ENCODE assay signal across 17 cellular contexts in genomic region chr10:45144666-45145065, GRCh38.
A peak's percentile ranks its signal among the peaks of the same experiment; 100 is the strongest.
DNase-seq lines count a peak whose midpoint lies in the region; TF ChIP-seq lines count a peak whose summit lies in the region.
"Had no signal": no experiment of that assay in that cellular context is flagged by ENCODE, and none has a peak within 500 bp of the region (broad histone marks: within the 10 kb centered on the region; RNA-seq: fewer than 3 reads in every experiment).

No MANE protein-coding gene starts in this region.

- TF ChIP-seq EP300 in sigmoid colon (IDR thresholded peaks at IDR 0.05) = no peak

- H3K4me3 ChIP-seq in sigmoid colon = no peak overlapping the region
- H3K4me3 ChIP-seq: BLaER1, GM12878 had no signal

- no peak overlapping the region for H3K4me3 Mint-ChIP-seq in osteocyte (ENCODE audit: unreplicated experiment)
- H3K4me3 Mint-ChIP-seq: CD8-positive, alpha-beta T cell had no signal

- H3K4me1 Mint-ChIP-seq in osteocyte (ENCODE audit: unreplicated experiment) = no peaks in the 10 kb centered on the region

- peaks cover 11% of the 10 kb centered on the region for H3K27me3 Mint-ChIP-seq in osteocyte (ENCODE audit: unreplicated experiment)

- H3K27ac ChIP-seq in sigmoid colon = no peak overlapping the region
- H3K27ac ChIP-seq: BLaER1 had no signal

- WGBS in sigmoid colon, 2 donors = 84 to 87% methylated on average over 3 of the region's 3 CpGs

- H3K4me1 ChIP-seq in sigmoid colon = no peaks in the 10 kb centered on the region
- H3K4me1 ChIP-seq: BLaER1 had no signal

- no peak overlapping the region for H3K27ac Mint-ChIP-seq in osteocyte (ENCODE audit: unreplicated experiment)
- H3K27ac Mint-ChIP-seq: CD8-positive, alpha-beta T cell had no signal

- no peak for TF ChIP-seq POLR2A in sigmoid colon (IDR thresholded peaks at IDR 0.05)

- DNase-seq in NOMO-1 treated with DMSO at 0.1 percent for 48 hours (lab: John Stamatoyannopoulos, UW; ENCODE audit: unreplicated experiment) (peak; percentile 3), NOMO-1 treated with dmso at 0.1 percent for 144 hours (lab: John Stamatoyannopoulos, UW; ENCODE audit: unreplicated experiment) (no peak), OCI-M1 (lab: John Stamatoyannopoulos, UW) (peak; percentile 26), amniotic epithelial cell (ENCODE audit: low read depth) (peak; percentile 11), iris pigment epithelial cell (ENCODE audit: low read depth) (peak; percentile 60), sigmoid colon (no peak), NCI-H69 (lab: John Stamatoyannopoulos, UW) (no peak), osteocyte (ENCODE audit: extremely low spot score, unreplicated experiment) (no peak)
- DNase-seq: 8988T; Calu3; CD8-positive, alpha-beta T cell; DMS79 treated with DMSO at 0.1 percent for 48 hours; GOT3; H7 had no signal

- H3K36me3 ChIP-seq in sigmoid colon = no peaks in the 10 kb centered on the region
- H3K36me3 ChIP-seq: BLaER1 had no signal

- H3K9me3 ChIP-seq in sigmoid colon = no peaks in the 10 kb centered on the region
- H3K9me3 ChIP-seq: BLaER1 had no signal

- TF ChIP-seq CTCF in sigmoid colon (IDR thresholded peaks at IDR 0.05) (no peak), osteocyte (IDR thresholded peaks at IDR 0.05) (no peak)

- H3K36me3 Mint-ChIP-seq in osteocyte (ENCODE audit: unreplicated experiment) = no peaks in the 10 kb centered on the region
- H3K36me3 Mint-ChIP-seq: CD14-positive monocyte; CD8-positive, alpha-beta T cell had no signal

- H3K27me3 ChIP-seq in sigmoid colon = peaks cover 0 to 3% (median 0%) of the 10 kb centered on the region in 3 donors
- H3K27me3 ChIP-seq: BLaER1 had no signal

- H3K9me3 Mint-ChIP-seq in osteocyte (ENCODE audit: unreplicated experiment) = no peaks in the 10 kb centered on the region
- H3K9me3 Mint-ChIP-seq: CD14-positive monocyte; CD8-positive, alpha-beta T cell had no signal

- intact Hi-C loops in sigmoid colon (cut with DNase I) = no loop called here

Comparison
In these comparisons a context has a peak if more than half of its experiments do, and no peak if none do; other contexts are left out.
1. DNase-seq: peak in NOMO-1 treated with DMSO at 0.1 percent for 48 hours (single experiment), OCI-M1 (single experiment), amniotic epithelial cell (single experiment) and iris pigment epithelial cell (single experiment); none in NOMO-1 treated with dmso at 0.1 percent for 144 hours (single experiment), sigmoid colon (single experiment), NCI-H69 (single experiment) and osteocyte (single experiment).